ENCODE assay signal across 14 cellular contexts in the genomic region with DNA sequence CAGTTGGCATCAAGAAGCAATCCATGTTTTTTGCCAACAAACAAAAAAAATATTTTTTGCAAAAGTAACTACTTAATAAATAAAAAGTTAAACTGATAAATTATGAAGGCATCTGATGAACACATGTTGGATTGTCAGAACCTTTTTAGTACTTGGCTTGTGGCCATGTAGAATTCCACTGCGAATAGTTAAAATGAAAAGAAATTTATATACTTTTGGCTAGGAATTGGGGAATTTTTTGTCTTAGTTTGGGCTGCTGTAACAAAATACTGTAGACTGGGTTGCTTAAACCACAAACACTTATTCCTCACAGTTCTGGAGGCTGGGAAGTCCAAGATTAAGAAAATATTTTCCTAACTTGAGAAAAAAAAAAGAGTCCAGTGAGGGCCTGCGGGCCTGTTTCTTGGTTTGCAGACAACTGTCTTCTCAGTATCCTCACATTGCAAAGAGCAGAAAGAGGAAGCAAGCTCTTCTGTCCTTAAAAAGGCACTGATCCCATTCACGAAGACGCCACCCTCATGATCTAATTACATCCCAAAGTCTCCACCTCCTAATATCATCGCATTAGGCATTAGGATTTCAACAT.
"Had no signal": no experiment of that assay in that cellular context is flagged by ENCODE, and none has a peak within 500 bp of the region (broad histone marks: within the 10 kb centered on the region; RNA-seq: fewer than 3 reads in every experiment).

No MANE protein-coding gene starts in this region.

- ATAC-seq: T-helper 17 cell had no signal

- H3K27me3 ChIP-seq: cardiac muscle cell, colonic mucosa, ovary, thyroid gland, uterus had no signal

- DNase-seq: activated CD4-positive, alpha-beta memory T cell treated with anti-CD3 and anti-CD28 coated beads, Interleukin-2, amount 10 ng/mL, durations not matched to agents 7 days and 5 days; activated CD8-positive, alpha-beta memory T cell treated with anti-CD3 and anti-CD28 coated beads, Interleukin-2, amount 50 U/mL, for 4 hours; activated naive CD4-positive, alpha-beta T cell; colonic mucosa; kidney; left ventricle myocardium inferior; mesenchymal stem cell; ovary; stimulated activated CD4-positive, alpha-beta T cell treated with anti-CD3 and anti-CD28 coated beads, Interleukin-4, amount 100 ng/mL, for 1 hour; stimulated activated CD8-positive, alpha-beta memory T cell treated with anti-CD3 and anti-CD28 coated beads, Interleukin-4, amount 100 ng/mL, for 48 hours; T-helper 17 cell; thyroid gland; uterus had no signal

- H3K36me3 ChIP-seq: cardiac muscle cell, colonic mucosa, left ventricle myocardium inferior, ovary, thyroid gland, uterus had no signal

- H3K4me3 ChIP-seq: cardiac muscle cell, colonic mucosa, left ventricle myocardium inferior, ovary, thyroid gland, uterus had no signal
